1 cellular context compared by ENCODE assay signal in the genomic region with DNA sequence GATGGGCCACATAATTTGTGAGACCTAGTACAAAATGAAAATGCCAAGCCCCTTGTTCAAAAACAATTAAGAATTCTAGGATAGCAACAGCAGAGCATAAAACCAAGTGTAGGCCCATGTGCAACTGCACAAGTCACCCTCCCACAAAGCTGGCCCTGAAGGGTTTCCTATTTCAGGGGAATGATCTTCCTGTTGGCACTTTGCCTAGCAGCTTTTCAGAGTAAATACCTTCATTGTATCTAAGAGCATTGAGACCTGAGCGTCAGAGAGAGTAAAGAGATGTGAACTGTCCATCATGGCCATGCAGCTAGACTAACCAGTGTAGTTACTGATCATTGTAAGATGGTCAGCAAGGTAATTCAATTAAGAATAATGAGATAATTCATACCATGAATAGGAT.
TF ChIP-seq lines count a peak whose summit lies in the region.

No MANE protein-coding gene starts in this region.

TF ChIP-seq in A549, 52 proteins besides CTCF, POLR2A, EP300 and RAD21 (continued from another document):
- TF ChIP-seq, protein P1, sequence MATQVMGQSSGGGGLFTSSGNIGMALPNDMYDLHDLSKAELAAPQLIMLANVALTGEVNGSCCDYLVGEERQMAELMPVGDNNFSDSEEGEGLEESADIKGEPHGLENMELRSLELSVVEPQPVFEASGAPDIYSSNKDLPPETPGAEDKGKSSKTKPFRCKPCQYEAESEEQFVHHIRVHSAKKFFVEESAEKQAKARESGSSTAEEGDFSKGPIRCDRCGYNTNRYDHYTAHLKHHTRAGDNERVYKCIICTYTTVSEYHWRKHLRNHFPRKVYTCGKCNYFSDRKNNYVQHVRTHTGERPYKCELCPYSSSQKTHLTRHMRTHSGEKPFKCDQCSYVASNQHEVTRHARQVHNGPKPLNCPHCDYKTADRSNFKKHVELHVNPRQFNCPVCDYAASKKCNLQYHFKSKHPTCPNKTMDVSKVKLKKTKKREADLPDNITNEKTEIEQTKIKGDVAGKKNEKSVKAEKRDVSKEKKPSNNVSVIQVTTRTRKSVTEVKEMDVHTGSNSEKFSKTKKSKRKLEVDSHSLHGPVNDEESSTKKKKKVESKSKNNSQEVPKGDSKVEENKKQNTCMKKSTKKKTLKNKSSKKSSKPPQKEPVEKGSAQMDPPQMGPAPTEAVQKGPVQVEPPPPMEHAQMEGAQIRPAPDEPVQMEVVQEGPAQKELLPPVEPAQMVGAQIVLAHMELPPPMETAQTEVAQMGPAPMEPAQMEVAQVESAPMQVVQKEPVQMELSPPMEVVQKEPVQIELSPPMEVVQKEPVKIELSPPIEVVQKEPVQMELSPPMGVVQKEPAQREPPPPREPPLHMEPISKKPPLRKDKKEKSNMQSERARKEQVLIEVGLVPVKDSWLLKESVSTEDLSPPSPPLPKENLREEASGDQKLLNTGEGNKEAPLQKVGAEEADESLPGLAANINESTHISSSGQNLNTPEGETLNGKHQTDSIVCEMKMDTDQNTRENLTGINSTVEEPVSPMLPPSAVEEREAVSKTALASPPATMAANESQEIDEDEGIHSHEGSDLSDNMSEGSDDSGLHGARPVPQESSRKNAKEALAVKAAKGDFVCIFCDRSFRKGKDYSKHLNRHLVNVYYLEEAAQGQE (IDR thresholded peaks at IDR 0.05), result no peak
